Comparison of ENCODE assay signal across 8 cellular contexts in genomic region chr19:10291554-10292205, GRCh38. TPM values are rescaled to one million over a fixed set of nuclear protein-coding genes. Genes with fewer than 3 reads are reported as not detected.
A peak's percentile ranks its signal among the peaks of the same experiment; 100 is the strongest.
DNase-seq lines count a peak whose midpoint lies in the region; ATAC-seq and TF ChIP-seq lines count a peak whose summit lies in the region.

No MANE protein-coding gene starts in this region.

- peaks cover 3% of the 10 kb centered on the region for H3K9me3 Mint-ChIP-seq in nephron

- peaks cover 22% of the 10 kb centered on the region for H3K4me1 Mint-ChIP-seq in nephron

- H3K27ac Mint-ChIP-seq in nephron: no peak overlapping the region

- ATAC-seq in HG03135 (IDR thresholded peaks at IDR 0.05; ENCODE audit: unreplicated experiment): no peak

- peaks cover 100% of the 10 kb centered on the region for H3K27me3 Mint-ChIP-seq in nephron (ENCODE audit: low read depth)

- CTCF ChIA-PET in BJ (lab: Yijun Ruan, JAX): interaction anchor here (0.9 to 6.6 kb wide), 4 partner anchors 22 to 127 kb away, joined by 4 to 45 read pairs (median 6); partner anchors contain the start of gene ICAM1

- peak overlapping the region; percentile 73 to 81 (median 75) for H3K4me3 Mint-ChIP-seq in nephron

- peak overlapping the region; percentile 55 for H3K4me3 ChIP-seq in BJ (ENCODE audit: low read depth, low read length)
- peak overlapping the region; percentile 16 for H3K4me3 ChIP-seq in Jurkat, Clone E6-1 (ENCODE audit: low read length)
- peak overlapping the region; percentile 60 for H3K4me3 ChIP-seq in choroid plexus epithelial cell (ENCODE audit: low read depth, low read length)

- POLR2A ChIA-PET in BJ (lab: Charles Lee): interaction anchor here (0.5 to 0.7 kb wide), 4 partner anchors 21 to 114 kb away, joined by 3 to 5 read pairs (median 4); partner anchors contain the start of gene ICAM1

- H3K36me3 Mint-ChIP-seq in nephron (ENCODE audit: low read depth): no peaks in the 10 kb centered on the region

- no peak for DNase-seq in BJ (ENCODE audit: low read depth)
- DNase-seq in Jurkat, Clone E6-1 (ENCODE audit: low read depth, low spot score): no peak
- no peak for DNase-seq in choroid plexus epithelial cell (ENCODE audit: low read depth)
- DNase-seq in SHP77 (lab: John Stamatoyannopoulos, UW): no peak
- DNase-seq in middle frontal gyrus (ENCODE audit: extremely low spot score, low spot score): no peak
- DNase-seq in NAMALWA (ENCODE audit: low spot score): no peak

- H3K27me3 ChIP-seq in BJ (ENCODE audit: control insufficient read depth, insufficient read depth, low read length): peaks cover 10% of the 10 kb centered on the region

- H3K36me3 ChIP-seq in BJ (ENCODE audit: control insufficient read depth, insufficient read depth, low read length): peaks cover 1% of the 10 kb centered on the region

- TF ChIP-seq CTCF in BJ (IDR thresholded peaks at IDR 0.05; ENCODE audit: insufficient read depth, low read depth, low read length) (no peak), choroid plexus epithelial cell (conservative IDR thresholded peaks at IDR 0.05; ENCODE audit: low read depth, low read length) (no peak), nephron (IDR thresholded peaks at IDR 0.05; ENCODE audit: unreplicated experiment in 3 of 3) (no peak)

RNA-seq across cellular contexts. Expression of gene ICAM5, which starts 1.9 kb away (rescaled TPM):
- 6.7 and 9.2 TPM in 2 replicates for polyA plus RNA-seq in BJ (2011; rRNA removed)
- polyA minus RNA-seq in BJ (2011; rRNA and poly(A)+ RNA removed): 1.8 and 1.9 TPM in 2 replicates
- 11.3 TPM for polyA plus RNA-seq in Jurkat, Clone E6-1 (2012; ENCODE audit: insufficient read depth, insufficient read length)

RNA-seq across cellular contexts. Expression of gene ICAM4, which starts 4.9 kb away (rescaled TPM):
- polyA plus RNA-seq in BJ (2011; rRNA removed): 1.1 and 1.5 TPM in 2 replicates
- 0.24 and 0.46 TPM in 2 replicates for polyA minus RNA-seq in BJ (2011; rRNA and poly(A)+ RNA removed)
- 11.5 TPM for polyA plus RNA-seq in Jurkat, Clone E6-1 (2012; ENCODE audit: insufficient read depth, insufficient read length)

RNA-seq across cellular contexts. Expression of gene ZGLP1, which starts 17.9 kb away (rescaled TPM):
- polyA plus RNA-seq in BJ (2011; rRNA removed): 1.2 TPM in 2 replicates
- 1.1 TPM in 1 of 2 replicates, not detected in the other for polyA minus RNA-seq in BJ (2011; rRNA and poly(A)+ RNA removed)
- polyA plus RNA-seq in Jurkat, Clone E6-1 (2012; ENCODE audit: insufficient read depth, insufficient read length): 4.2 TPM

RNA-seq across cellular contexts. Expression of gene ICAM1, which starts 20.8 kb away (rescaled TPM):
- 42.5 and 55.9 TPM in 2 replicates for polyA plus RNA-seq in BJ (2011; rRNA removed)
- polyA minus RNA-seq in BJ (2011; rRNA and poly(A)+ RNA removed): 31.9 and 34.6 TPM in 2 replicates
- polyA plus RNA-seq in Jurkat, Clone E6-1 (2012; ENCODE audit: insufficient read depth, insufficient read length): 4.1 TPM

RNA-seq across cellular contexts. Expression of gene FDX2, which starts 24.1 kb away (rescaled TPM):
- polyA plus RNA-seq in BJ (2011; rRNA removed): 25.6 and 40.1 TPM in 2 replicates
- polyA minus RNA-seq in BJ (2011; rRNA and poly(A)+ RNA removed): 12.8 and 20.1 TPM in 2 replicates
- polyA plus RNA-seq in Jurkat, Clone E6-1 (2012; ENCODE audit: insufficient read depth, insufficient read length): 20.5 TPM
